8 cellular contexts compared by ENCODE assay signal in the genomic region with DNA sequence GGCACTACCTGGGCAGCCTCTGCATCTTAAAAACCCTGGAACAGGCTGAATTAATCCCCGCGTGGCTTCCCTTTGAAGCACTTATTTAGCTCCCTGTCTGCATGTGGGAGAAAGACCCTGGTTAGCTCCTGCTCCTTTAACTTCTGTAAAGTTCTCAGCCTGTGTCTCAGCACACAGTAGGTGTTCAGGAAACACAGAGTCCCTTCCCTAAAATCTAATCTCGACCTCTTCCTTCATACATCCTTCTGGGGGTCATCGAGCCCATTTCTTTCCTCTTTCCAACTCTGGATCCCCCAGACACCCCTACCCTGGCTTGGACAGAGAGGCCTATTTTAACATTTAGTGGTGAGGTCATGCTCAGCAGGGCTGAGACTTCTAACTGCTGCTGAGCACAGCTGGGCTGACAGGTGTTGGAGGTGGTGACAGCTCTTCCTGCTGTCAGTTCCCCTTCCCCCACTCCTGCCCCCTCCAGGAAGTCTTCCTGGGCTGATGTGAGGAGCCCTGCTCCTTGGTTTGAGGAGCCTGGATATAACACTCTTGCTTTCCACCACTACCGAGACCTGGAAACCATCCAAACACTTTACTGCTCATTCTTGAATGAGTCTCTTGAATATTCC. TPM values are rescaled to one million over a fixed set of nuclear protein-coding genes. Genes with fewer than 3 reads are reported as not detected.
DNase-seq lines count a peak whose midpoint lies in the region; ATAC-seq and TF ChIP-seq lines count a peak whose summit lies in the region.

No MANE protein-coding gene starts in this region.

- H3K4me3 Mint-ChIP-seq in activated naive CD4-positive, alpha-beta T cell treated with anti-CD3 and anti-CD28 coated beads, Interleukin-2, amount 10 ng/mL, durations not matched to agents 7 days and 5 days: peak overlapping the region; percentile 66

- peaks cover 67 to 70% of the 10 kb centered on the region in 2 donors for H3K4me1 ChIP-seq in duodenal mucosa (ENCODE audit: control insufficient read depth in 1 of 2, insufficient read depth in 2 of 2, low read length in 2 of 2)
- peaks cover 25% of the 10 kb centered on the region for H3K4me1 ChIP-seq in testis

- peaks cover 62% of the 10 kb centered on the region for H3K36me3 Mint-ChIP-seq in activated naive CD4-positive, alpha-beta T cell treated with anti-CD3 and anti-CD28 coated beads, Interleukin-2, amount 10 ng/mL, durations not matched to agents 7 days and 5 days

- peak overlapping the region; percentile 96 for H3K27ac Mint-ChIP-seq in activated naive CD4-positive, alpha-beta T cell treated with anti-CD3 and anti-CD28 coated beads, Interleukin-2, amount 10 ng/mL, durations not matched to agents 7 days and 5 days

- peak; percentile 62 for DNase-seq in activated naive CD4-positive, alpha-beta T cell treated with anti-CD3 and anti-CD28 coated beads, Interleukin-2, amount 10 ng/mL, durations not matched to agents 7 days and 5 days
- no peak for DNase-seq in activated naive CD4-positive, alpha-beta T cell (lab: John Stamatoyannopoulos, UW)
- DNase-seq in NCI-H2171 (lab: John Stamatoyannopoulos, UW) (peak; percentile 56), testis (no peak), NCI-H1436 treated with DMSO at 0.1 percent for 48 hours (lab: John Stamatoyannopoulos, UW) (no peak), GM19240 (ENCODE audit: insufficient read length, low spot score) (no peak)

- peak overlapping the region; percentile 35 to 55 for H3K9ac ChIP-seq in duodenal mucosa (ENCODE audit: low read depth in 1 of 2, low read length in 2 of 2)

- no peak overlapping the region for H3K4me3 ChIP-seq in duodenal mucosa (ENCODE audit: low read depth in 1 of 2, low read length in 2 of 2)
- H3K4me3 ChIP-seq in testis: no peak overlapping the region

- TF ChIP-seq CTCF in testis (IDR thresholded peaks at IDR 0.05): no peak

- no peaks in the 10 kb centered on the region for H3K27me3 Mint-ChIP-seq in activated naive CD4-positive, alpha-beta T cell treated with anti-CD3 and anti-CD28 coated beads, Interleukin-2, amount 10 ng/mL, durations not matched to agents 7 days and 5 days

- H3K27me3 ChIP-seq in duodenal mucosa (ENCODE audit: control insufficient read depth in 1 of 2, insufficient read depth in 2 of 2, low read length in 2 of 2) (no peaks in the 10 kb centered on the region), testis (no peaks in the 10 kb centered on the region)

- intact Hi-C loops in testis (cut with DNase I; ENCODE audit: low total_unique reads): no loop called here

- no peak for ATAC-seq in GM21619 (IDR thresholded peaks at IDR 0.05; ENCODE audit: unreplicated experiment)

- peaks cover 5 to 12% of the 10 kb centered on the region in 2 donors for H3K36me3 ChIP-seq in duodenal mucosa (ENCODE audit: control insufficient read depth in 1 of 2, insufficient read depth in 2 of 2, low read length in 2 of 2)
- H3K36me3 ChIP-seq in testis (ENCODE audit: low read depth, missing control alignments): no peaks in the 10 kb centered on the region

- peak overlapping the region; percentile 71 for H3K27ac ChIP-seq in duodenal mucosa (ENCODE audit: low read depth, low read length)
- no peak overlapping the region for H3K27ac ChIP-seq in testis

- CTCF ChIA-PET in activated naive CD4-positive, alpha-beta T cell treated with anti-CD3 and anti-CD28 coated beads, Interleukin-2, amount 10 ng/mL, durations not matched to agents 7 days and 5 days (lab: Charles Lee): interaction anchor here (0.9 to 10.9 kb wide), 5 partner anchors 14 to 111 kb away, joined by 3 to 137 read pairs (median 15); no protein-coding TSS in a partner anchor

- H3K9me3 Mint-ChIP-seq in activated naive CD4-positive, alpha-beta T cell treated with anti-CD3 and anti-CD28 coated beads, Interleukin-2, amount 10 ng/mL, durations not matched to agents 7 days and 5 days: no peaks in the 10 kb centered on the region

- WGBS in testis, 2 donors: 77 to 82% methylated on average over 5 of the region's 5 CpGs

- TF ChIP-seq POLR2A in testis (IDR thresholded peaks at IDR 0.05): no peak

- H3K9me3 ChIP-seq in duodenal mucosa (ENCODE audit: control insufficient read depth in 1 of 2, low read length in 2 of 2) (no peaks in the 10 kb centered on the region), testis (no peaks in the 10 kb centered on the region)

- H3K4me1 Mint-ChIP-seq in activated naive CD4-positive, alpha-beta T cell treated with anti-CD3 and anti-CD28 coated beads, Interleukin-2, amount 10 ng/mL, durations not matched to agents 7 days and 5 days: peaks cover 78% of the 10 kb centered on the region

RNA-seq across cellular contexts. Expression of a gene that starts 5.4 kb away (rescaled TPM):
- 1 to 10 TPM; 4.2 to 6.6 TPM for total RNA-seq in testis
- polyA plus RNA-seq in testis (ENCODE audit: insufficient read depth, low read depth, low replicate concordance): 4.8 TPM

RNA-seq across cellular contexts. Expression of a gene that starts 33.6 kb away (rescaled TPM):
- 10 to 100 TPM; 27.2 to 34.5 TPM for total RNA-seq in testis
- polyA plus RNA-seq in testis (ENCODE audit: insufficient read depth, low read depth, low replicate concordance): 24.5 TPM

RNA-seq across cellular contexts. Expression of a gene that starts 41.7 kb away (rescaled TPM):
- 10 to 100 TPM; 43.1 to 48.0 TPM for total RNA-seq in testis
- 34.1 TPM for polyA plus RNA-seq in testis (ENCODE audit: insufficient read depth, low read depth, low replicate concordance)

Comparison
In these comparisons a context has a peak if more than half of its experiments do, and no peak if none do; other contexts are left out.
1. DNase-seq: peak in activated naive CD4-positive, alpha-beta T cell treated with anti-CD3 and anti-CD28 coated beads, Interleukin-2, amount 10 ng/mL, durations not matched to agents 7 days and 5 days (single experiment) and NCI-H2171 (single experiment); none in activated naive CD4-positive, alpha-beta T cell (0 of 4), testis (single experiment), NCI-H1436 treated with DMSO at 0.1 percent for 48 hours (single experiment) and GM19240 (single experiment).